In the genomic region with DNA sequence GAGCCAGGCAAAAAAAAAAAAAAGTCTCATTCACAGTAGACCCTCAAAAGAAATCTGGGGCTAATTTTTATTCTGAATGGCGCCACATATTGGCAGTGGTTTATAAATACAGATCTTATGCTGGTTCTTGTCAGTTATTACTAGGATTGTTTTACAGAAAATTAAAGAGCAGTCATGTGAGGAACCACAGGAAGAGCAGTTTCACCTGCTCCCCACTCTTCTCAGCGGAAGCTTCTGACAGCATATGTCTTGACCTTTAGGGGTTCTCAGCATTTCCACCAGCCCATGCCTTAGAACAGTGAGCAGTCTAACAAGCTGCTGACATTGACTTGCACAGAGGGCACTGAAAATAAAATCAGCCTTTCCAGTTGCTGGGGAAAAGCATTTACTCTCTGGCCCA, we compare ENCODE assay signal across 8 cellular contexts.
DNase-seq lines count a peak whose midpoint lies in the region; ATAC-seq and TF ChIP-seq lines count a peak whose summit lies in the region.

No MANE protein-coding gene starts in this region.

- no peaks in the 10 kb centered on the region for H3K79me2 ChIP-seq in mesendoderm (ENCODE audit: control insufficient read depth, insufficient read depth, low read length)

- H3K36me3 Mint-ChIP-seq in nephron progenitor cell (ENCODE audit: low read depth), result no peaks in the 10 kb centered on the region

- H3K4me3 ChIP-seq in mesendoderm (ENCODE audit: low read length) (no peak overlapping the region), right lobe of liver (no peak overlapping the region), testis (no peak overlapping the region)

- no CpG with 5 or more reads among the region's 2 CpGs for WGBS in mesendoderm (ENCODE audit: extremely low coverage, insufficient coverage, low lambda C conversion rate)
- WGBS in right lobe of liver (ENCODE audit: insufficient coverage, low coverage, low lambda C conversion rate, missing lambda C conversion rate), result 93% methylated on average over 2 of the region's 2 CpGs
- 77 to 94% methylated on average over 2 of the region's 2 CpGs for WGBS in testis, 2 donors

- no peak overlapping the region for H3K27ac Mint-ChIP-seq in nephron progenitor cell

- no peak overlapping the region for H3K4ac ChIP-seq in mesendoderm (ENCODE audit: low read depth, low read length)

- H3K9me3 ChIP-seq in right lobe of liver (no peaks in the 10 kb centered on the region), testis (no peaks in the 10 kb centered on the region)

- H3K9ac ChIP-seq in mesendoderm (ENCODE audit: low read length), result no peak overlapping the region

- H3K27ac ChIP-seq in mesendoderm (ENCODE audit: low read depth, low read length), result peak overlapping the region; percentile 36
- peak overlapping the region in 1 of 3 donors; percentile 25 for H3K27ac ChIP-seq in right lobe of liver
- H3K27ac ChIP-seq in testis, result peak overlapping the region in 1 of 2 donors; percentile 33

- peak overlapping the region; percentile 22 for H3K56ac ChIP-seq in mesendoderm (ENCODE audit: low read length)

- no peak overlapping the region for H3K4me3 Mint-ChIP-seq in nephron progenitor cell

- no peak overlapping the region for H4K8ac ChIP-seq in mesendoderm (ENCODE audit: low read depth, low read length)

- no peak overlapping the region for H3K4me2 ChIP-seq in mesendoderm (ENCODE audit: low read length)

- H3K9me3 Mint-ChIP-seq in nephron progenitor cell, result no peaks in the 10 kb centered on the region

- ATAC-seq in GM21423 (IDR thresholded peaks at IDR 0.05; ENCODE audit: unreplicated experiment), result peak; percentile 95
- ATAC-seq in HG03571 (IDR thresholded peaks at IDR 0.05; ENCODE audit: unreplicated experiment), result peak; percentile 87
- no peak for ATAC-seq in right lobe of liver

- peak; percentile 20; the same call in 2 of the 3 replicates for TF ChIP-seq CTCF in GM12872 (IDR thresholded peaks at IDR 0.05; ENCODE audit: insufficient read depth, low read depth, low read length)
- TF ChIP-seq CTCF in nephron progenitor cell (IDR thresholded peaks at IDR 0.05), result no peak
- TF ChIP-seq CTCF in right lobe of liver (IDR thresholded peaks at IDR 0.05), result no peak
- no peak for TF ChIP-seq CTCF in testis (IDR thresholded peaks at IDR 0.05)

- H3K18ac ChIP-seq in mesendoderm (ENCODE audit: low read length), result no peak overlapping the region

- no peaks in the 10 kb centered on the region for H3K27me3 ChIP-seq in mesendoderm (ENCODE audit: insufficient read depth, low read length, poor library complexity)
- no peaks in the 10 kb centered on the region for H3K27me3 ChIP-seq in right lobe of liver
- no peaks in the 10 kb centered on the region for H3K27me3 ChIP-seq in testis

- no peak overlapping the region for H2BK5ac ChIP-seq in mesendoderm (ENCODE audit: low read length)

- intact Hi-C loops in right lobe of liver (cut with DNase I), result no loop called here
- intact Hi-C loops in testis (cut with DNase I; ENCODE audit: low total_unique reads), result no loop called here

- H2BK120ac ChIP-seq in mesendoderm (ENCODE audit: low read depth, low read length), result no peak overlapping the region

- H3K4me1 ChIP-seq in mesendoderm (ENCODE audit: control insufficient read depth, low read depth, low read length) (peaks cover 10% of the 10 kb centered on the region), right lobe of liver (peaks cover 0 to 8% (median 3%) of the 10 kb centered on the region in 4 donors), testis (peaks cover 16% of the 10 kb centered on the region)

- H2AK5ac ChIP-seq in mesendoderm (ENCODE audit: low read length), result no peak overlapping the region

- no peak overlapping the region for H4K5ac ChIP-seq in mesendoderm (ENCODE audit: low read length)

- H3K36me3 ChIP-seq in mesendoderm (ENCODE audit: control insufficient read depth, insufficient read depth, low read length) (no peaks in the 10 kb centered on the region), right lobe of liver (peaks cover 0 to 18% (median 1%) of the 10 kb centered on the region in 4 donors), testis (ENCODE audit: low read depth, missing control alignments) (no peaks in the 10 kb centered on the region)

- TF ChIP-seq POLR2A in right lobe of liver (IDR thresholded peaks at IDR 0.05) (no peak), testis (IDR thresholded peaks at IDR 0.05) (no peak)

- H3K79me1 ChIP-seq in mesendoderm (ENCODE audit: low read length), result no peaks in the 10 kb centered on the region

- H3K27me3 Mint-ChIP-seq in nephron progenitor cell (ENCODE audit: low read depth, poor library complexity), result no peaks in the 10 kb centered on the region

- no peak overlapping the region for H2BK15ac ChIP-seq in mesendoderm (replicated peaks; ENCODE audit: low read depth)

- DNase-seq in mesendoderm (no peak), NCI-H1436 treated with DMSO at 0.1 percent for 48 hours (lab: John Stamatoyannopoulos, UW) (no peak), nephron progenitor cell (no peak), right lobe of liver (no peak), testis (no peak)

- H3K4me1 Mint-ChIP-seq in nephron progenitor cell, result peaks cover 21% of the 10 kb centered on the region

- H3K23ac ChIP-seq in mesendoderm (ENCODE audit: low read length), result no peak overlapping the region

Comparison
In these comparisons a context has a peak if more than half of its experiments do, and no peak if none do; other contexts are left out.
1. ATAC-seq: peak in GM21423 (single experiment) and HG03571 (single experiment); none in right lobe of liver (0 of 4).